ENCODE assay signal across 15 cellular contexts in genomic region chr11:77018396-77018924, GRCh38. TPM values are rescaled to one million over a fixed set of nuclear protein-coding genes. Genes with fewer than 3 reads are reported as not detected.
"Had no signal": no experiment of that assay in that cellular context is flagged by ENCODE, and none has a peak within 500 bp of the region (broad histone marks: within the 10 kb centered on the region; RNA-seq: fewer than 3 reads in every experiment).

No MANE protein-coding gene starts in this region.

RNA-seq across cellular contexts. Expression of gene B3GNT6, which starts 15.7 kb away (rescaled TPM):
- total RNA-seq: activated CD4-positive, alpha-beta T cell treated with anti-CD3 and anti-CD28 coated beads, Interleukin-2, amount 10 ng/mL, durations not matched to agents 7 days and 5 days; activated CD8-positive, alpha-beta memory T cell treated with anti-CD3 and anti-CD28 coated beads for 36 hours; activated CD8-positive, alpha-beta memory T cell treated with anti-CD3 and anti-CD28 coated beads, Interleukin-2, amount 10 ng/mL, durations not matched to agents 7 days and 5 days; activated CD8-positive, alpha-beta T cell treated with anti-CD3 and anti-CD28 coated beads, Interleukin-2, amount 10 ng/mL, durations not matched to agents 7 days and 5 days; activated naive CD4-positive, alpha-beta T cell treated with anti-CD3 and anti-CD28 coated beads for 36 hours; activated naive CD8-positive, alpha-beta T cell treated with anti-CD3 and anti-CD28 coated beads for 36 hours; activated T-helper 17 cell treated with anti-CD3 and anti-CD28 coated beads, Interleukin-2, amount 50 U/mL, for 72 hours; adrenal gland; aorta; body of pancreas; chondrocyte; dermis blood vessel endothelial cell; foreskin keratinocyte; heart left ventricle; T-helper 17 cell had no signal
- polyA plus RNA-seq: adrenal gland, aorta, foreskin keratinocyte, heart left ventricle had no signal
